Comparison of ENCODE assay signal across 8 cellular contexts in the genomic region with DNA sequence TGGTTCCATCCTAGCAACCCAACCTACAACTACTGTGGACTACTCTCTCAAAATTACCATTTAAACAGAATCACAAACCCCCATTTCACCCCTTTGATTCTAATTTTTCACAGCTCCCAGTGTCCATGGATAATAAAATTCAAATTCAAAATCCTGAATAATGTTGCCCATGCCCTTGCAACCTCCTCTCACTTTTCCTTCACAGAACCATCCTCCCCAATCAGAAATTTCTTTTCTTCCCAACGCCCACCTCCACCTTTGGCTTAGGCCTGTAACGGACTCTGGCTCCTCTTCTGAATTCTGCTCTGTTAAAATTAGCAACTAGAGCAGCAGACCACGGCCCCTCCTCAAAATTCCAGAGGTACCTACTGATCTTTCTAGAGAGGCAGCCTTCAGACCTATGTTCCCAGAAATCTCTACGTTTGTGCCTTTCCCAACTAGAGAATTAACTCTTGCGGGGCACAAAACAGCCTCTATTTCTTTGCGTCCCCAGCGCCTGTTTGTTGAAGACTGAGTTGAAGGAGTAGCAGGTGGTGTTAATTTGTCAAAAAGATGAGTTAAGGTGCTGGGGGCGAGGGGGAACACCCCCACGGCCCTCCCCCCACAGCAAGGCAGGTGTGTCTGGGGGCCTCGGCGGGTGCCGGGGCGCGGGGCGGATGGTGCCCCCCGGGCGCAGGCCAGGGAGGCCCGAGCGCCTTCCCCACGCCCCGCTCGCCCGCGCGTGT. TPM values are rescaled to one million over a fixed set of nuclear protein-coding genes. Genes with fewer than 3 reads are reported as not detected.
DNase-seq lines count a peak whose midpoint lies in the region; ATAC-seq and TF ChIP-seq lines count a peak whose summit lies in the region.

No MANE protein-coding gene starts in this region.

- TF ChIP-seq POLR2A in IMR-90 (IDR thresholded peaks at IDR 0.05; ENCODE audit: low read depth, low read length): no peak

- no peak for TF ChIP-seq CTCF in Caco-2 (IDR thresholded peaks at IDR 0.05; ENCODE audit: insufficient read depth in 1 of 2, low read depth in 1 of 2, low read length in 1 of 2, severe bottlenecking in 1 of 2, unreplicated experiment in 1 of 2)
- TF ChIP-seq CTCF in IMR-90 (conservative IDR thresholded peaks at IDR 0.05; ENCODE audit: low read depth, low read length): no peak
- no peak for TF ChIP-seq CTCF in mammary epithelial cell (conservative IDR thresholded peaks at IDR 0.05 in 1 of 2, IDR thresholded peaks at IDR 0.05 in 1 of 2; ENCODE audit: extremely low read depth in 1 of 2, insufficient read depth in 1 of 2, low read depth in 1 of 2, low read length in 2 of 2)

- intact Hi-C loops in Caco-2 (cut with micrococcal nuclease; ENCODE audit: unreplicated experiment) (loop anchor here (1.0 to 2.0 kb wide), 2 partner anchors 34 to 46 kb away; no protein-coding TSS in a partner anchor), IMR-90 (cut with micrococcal nuclease) (loop anchor here (1.0 to 5.0 kb wide), 2 partner anchors 47 to 82 kb away; no protein-coding TSS in a partner anchor), mammary epithelial cell (cut with micrococcal nuclease) (loop anchor here (1.0 to 5.0 kb wide), 4 partner anchors 44 to 135 kb away; no protein-coding TSS in a partner anchor)

- H3K9me3 ChIP-seq in Caco-2 (no peaks in the 10 kb centered on the region), IMR-90 (ENCODE audit: control insufficient read depth, insufficient read depth, low read length) (no peaks in the 10 kb centered on the region), mammary epithelial cell (replicated peaks; ENCODE audit: insufficient read depth, low read length) (no peaks in the 10 kb centered on the region), muscle layer of duodenum (ENCODE audit: control insufficient read depth in 1 of 2, low read length in 2 of 2) (no peaks in the 10 kb centered on the region)

- no peak for DNase-seq in Caco-2
- DNase-seq in IMR-90: no peak
- DNase-seq in mammary epithelial cell: no peak
- no peak for DNase-seq in CD1c-positive myeloid dendritic cell (ENCODE audit: extremely low spot score)

- H2BK5ac ChIP-seq in IMR-90 (ENCODE audit: low read depth, low read length, poor library complexity, severe bottlenecking): peak overlapping the region; percentile 92

- BruUV-seq in Caco-2 (replicated peaks; lab: Mats Ljungman, UMichigan): TSS peak; percentile 67
- no TSS peak for BruUV-seq in IMR-90 (replicated peaks; lab: Mats Ljungman, UMichigan)
- BruUV-seq in mammary epithelial cell (replicated peaks; lab: Mats Ljungman, UMichigan): no TSS peak

- H3K27me3 ChIP-seq in Caco-2 (replicated peaks; ENCODE audit: control insufficient read depth, insufficient read depth, low read length) (no peaks in the 10 kb centered on the region), IMR-90 (ENCODE audit: control insufficient read depth, insufficient read depth, low read length) (no peaks in the 10 kb centered on the region), mammary epithelial cell (ENCODE audit: insufficient read depth, low read length) (no peaks in the 10 kb centered on the region), muscle layer of duodenum (ENCODE audit: low read depth, low read length) (no peaks in the 10 kb centered on the region)

- peak overlapping the region; percentile 33; the same call in 1 of the 2 replicates for H2AK5ac ChIP-seq in IMR-90 (ENCODE audit: low read depth, low read length)

- H3K9ac ChIP-seq in IMR-90 (ENCODE audit: low read depth, low read length) (peak overlapping the region; percentile 4), mammary epithelial cell (ENCODE audit: insufficient read depth, low read length) (peak overlapping the region; percentile 99)

- peaks cover 6% of the 10 kb centered on the region; the same call in 1 of the 2 replicates for H4K20me1 ChIP-seq in IMR-90 (ENCODE audit: insufficient read depth, low read length)
- no peaks in the 10 kb centered on the region for H4K20me1 ChIP-seq in mammary epithelial cell (ENCODE audit: insufficient read depth, low read length)

- H3K56ac ChIP-seq in IMR-90 (ENCODE audit: extremely low read depth, insufficient read depth, low read length): peak overlapping the region; percentile 58; the same call in 1 of the 2 replicates

- H3K4me3 Mint-ChIP-seq in Caco-2 (ENCODE audit: unreplicated experiment): peak overlapping the region; percentile 72

- peak overlapping the region; percentile 54 to 81 for H4K8ac ChIP-seq in IMR-90 (ENCODE audit: low read depth in 2 of 2, low read length in 2 of 2)

- H2AFZ ChIP-seq in IMR-90 (replicated peaks; ENCODE audit: low read length, poor library complexity) (peak overlapping the region; percentile 91), mammary epithelial cell (ENCODE audit: low read depth, low read length) (peak overlapping the region; percentile 80)

- peak overlapping the region; percentile 62 for H2AK9ac ChIP-seq in IMR-90 (replicated peaks; ENCODE audit: low read depth, low read length, poor library complexity)

- H3K27ac ChIP-seq in IMR-90 (ENCODE audit: insufficient read depth, low read length) (peak overlapping the region; percentile 94), mammary epithelial cell (ENCODE audit: insufficient read depth, low read depth, low read length) (peak overlapping the region; percentile 95), muscle layer of duodenum (ENCODE audit: low read length) (peak overlapping the region; percentile 98)

- dilution Hi-C loops in IMR-90 (cut with HindIII; ENCODE audit: low sequenced_read_pairs, unreplicated experiment) (no loop called here), mammary epithelial cell (cut with HindIII; ENCODE audit: low sequenced_read_pairs) (no loop called here)

- peak overlapping the region; percentile 6; the same call in 1 of the 2 replicates for H3K14ac ChIP-seq in IMR-90 (replicated peaks; ENCODE audit: low read depth, low read length)

- peaks cover 4 to 20% of the 10 kb centered on the region in 2 experiments; a peak in 3 of 4 replicates for H3K79me1 ChIP-seq in IMR-90 (ENCODE audit: low read depth in 1 of 2, low read length in 2 of 2)

- H3K27ac Mint-ChIP-seq in Caco-2 (ENCODE audit: unreplicated experiment): peak overlapping the region; percentile 37

- H4K91ac ChIP-seq in IMR-90 (ENCODE audit: insufficient read depth, low read depth, low read length): peak overlapping the region; percentile 55; the same call in 1 of the 2 replicates

- peak overlapping the region; percentile 82 for H3K23ac ChIP-seq in IMR-90 (ENCODE audit: low read depth, low read length)

- H3K4me3 ChIP-seq in Caco-2 (ENCODE audit: low read depth, low read length) (peak overlapping the region; percentile 93), IMR-90 (ENCODE audit: insufficient read depth, low read depth, low read length) (peak overlapping the region; percentile 95), mammary epithelial cell (replicated peaks in 1 of 3; ENCODE audit: insufficient read depth in 1 of 3, low read depth in 2 of 3, low read length in 3 of 3) (peak overlapping the region; percentile 45 to 88 (median 84)), muscle layer of duodenum (ENCODE audit: low read depth in 1 of 2, low read length in 2 of 2) (peak overlapping the region; percentile 75 to 91)

- H3K9me1 ChIP-seq in IMR-90 (ENCODE audit: insufficient read depth, low read length): peaks cover 4% of the 10 kb centered on the region

- no peaks in the 10 kb centered on the region for H3K9me3 Mint-ChIP-seq in Caco-2 (ENCODE audit: unreplicated experiment)

- no peaks in the 10 kb centered on the region for H3K27me3 Mint-ChIP-seq in Caco-2 (ENCODE audit: insufficient read depth, unreplicated experiment)

- H3K4ac ChIP-seq in IMR-90 (ENCODE audit: low read depth, low read length): peak overlapping the region; percentile 65

- peak overlapping the region; percentile 28; the same call in 1 of the 2 replicates for H2BK20ac ChIP-seq in IMR-90 (ENCODE audit: low read depth, low read length)

- H3K4me1 ChIP-seq in Caco-2 (peaks cover 9% of the 10 kb centered on the region), IMR-90 (ENCODE audit: control insufficient read depth, insufficient read depth, low read length) (peaks cover 11% of the 10 kb centered on the region), mammary epithelial cell (ENCODE audit: insufficient read depth, low read length) (peaks cover 31% of the 10 kb centered on the region), muscle layer of duodenum (ENCODE audit: control insufficient read depth in 1 of 2, insufficient read depth in 2 of 2, low read length in 2 of 2) (peaks cover 4 to 11% of the 10 kb centered on the region in 2 donors)

- H2BK15ac ChIP-seq in IMR-90 (ENCODE audit: low read depth, low read length): peak overlapping the region; percentile 45; the same call in 2 of the 3 replicates

- H2BK120ac ChIP-seq in IMR-90 (ENCODE audit: low read depth, low read length): peak overlapping the region; percentile 83; the same call in 1 of the 2 replicates

- H3K4me2 ChIP-seq in IMR-90 (ENCODE audit: low read depth, low read length) (peak overlapping the region; percentile 66), mammary epithelial cell (ENCODE audit: insufficient read depth, low read depth, low read length) (peak overlapping the region; percentile 89)

- H3K36me3 Mint-ChIP-seq in Caco-2 (ENCODE audit: insufficient read depth, unreplicated experiment): no peaks in the 10 kb centered on the region

- peaks cover 43% of the 10 kb centered on the region for H3K79me2 ChIP-seq in mammary epithelial cell (ENCODE audit: insufficient read depth, low read length)

- CTCF ChIA-PET in Caco-2 (lab: Charles Lee): no interaction called here
- CTCF ChIA-PET in IMR-90 (lab: Yijun Ruan, JAX): no interaction called here
- CTCF ChIA-PET in mammary epithelial cell (lab: Charles Lee; ENCODE audit: low non-redundant PET): interaction anchor here (0.7 kb wide), 1 partner anchor 26 kb away, joined by 3 read pairs; no protein-coding TSS in a partner anchor

- H3K4me1 Mint-ChIP-seq in Caco-2 (ENCODE audit: low read depth, unreplicated experiment): peaks cover 18% of the 10 kb centered on the region

- in situ Hi-C loops in IMR-90 (cut with MboI; ENCODE audit: low sequenced_read_pairs): no loop called here
- in situ Hi-C loops in mammary epithelial cell (cut with MboI; ENCODE audit: low sequenced_read_pairs in 2 of 2): loop anchor here in 1 of 2 donors (5.0 kb wide), 1 partner anchor 48 kb away; no protein-coding TSS in a partner anchor

- WGBS in IMR-90 (ENCODE audit: extremely low coverage in 2 of 2, insufficient read length in 1 of 2), 2 experiments: 5% methylated on average over 10 of the region's 25 CpGs; no CpG with 5 or more reads in 1 of the 2 experiments
- WGBS in mammary epithelial cell (ENCODE audit: low coverage, missing lambda C conversion rate): 31% methylated on average over 7 of the region's 25 CpGs

- peak overlapping the region; percentile 46 for H3K18ac ChIP-seq in IMR-90 (ENCODE audit: low read depth, low read length)

- H3K36me3 ChIP-seq in Caco-2 (ENCODE audit: control insufficient read depth, insufficient read depth, low read length) (no peaks in the 10 kb centered on the region), IMR-90 (ENCODE audit: control insufficient read depth, insufficient read depth, low read length) (no peaks in the 10 kb centered on the region), mammary epithelial cell (ENCODE audit: insufficient read depth, low read length) (no peaks in the 10 kb centered on the region), muscle layer of duodenum (ENCODE audit: control insufficient read depth in 1 of 2, insufficient read depth in 2 of 2, low read length in 2 of 2) (peaks cover 0 to 11% of the 10 kb centered on the region in 2 donors)

- H4K5ac ChIP-seq in IMR-90 (ENCODE audit: low read depth, low read length): peak overlapping the region; percentile 19; the same call in 1 of the 2 replicates

- no peak for TF ChIP-seq RAD21 in IMR-90 (IDR thresholded peaks at IDR 0.05; ENCODE audit: low read length)

- ATAC-seq in IMR-90 (ENCODE audit: low read depth): no peak
- ATAC-seq in GM18909 (IDR thresholded peaks at IDR 0.05; ENCODE audit: poor library complexity, unreplicated experiment): no peak
- ATAC-seq in HG02610 (IDR thresholded peaks at IDR 0.05; ENCODE audit: unreplicated experiment): no peak
- no peak for ATAC-seq in GM21526 (IDR thresholded peaks at IDR 0.05; ENCODE audit: low FRiP score, unreplicated experiment)

- POLR2A ChIA-PET in Caco-2 (lab: Charles Lee): interaction anchor here (0.6 kb wide), 1 partner anchor 143 kb away, joined by 3 read pairs; no protein-coding TSS in a partner anchor
- POLR2A ChIA-PET in IMR-90 (lab: Charles Lee; ENCODE audit: unreplicated experiment): interaction anchor here (0.6 kb wide), 1 partner anchor 9 kb away, joined by 3 read pairs; no protein-coding TSS in a partner anchor

RNA-seq across cellular contexts. Expression of gene MAP3K20, which starts 0.4 kb away (rescaled TPM):
- 41.5 and 44.5 TPM in 2 replicates for total RNA-seq in Caco-2 (2022)
- 84.4 and 93.0 TPM in 2 replicates for total RNA-seq in IMR-90 (2012; rRNA removed)
- polyA plus RNA-seq in IMR-90 (2012; rRNA removed): 22.9 and 27.5 TPM in 2 replicates
- polyA plus RNA-seq in IMR-90 (2012; cell fraction: cytosol; rRNA removed): 6.0 and 6.1 TPM in 2 replicates
- polyA plus RNA-seq in IMR-90 (2012; cell fraction: nucleus; rRNA removed; ENCODE audit: low replicate concordance): 2.9 and 14.5 TPM in 2 replicates
- 100 to 1,000 TPM in 1 of 2 donors, 10 to 100 TPM in 1; 31.8 to 109 TPM for total RNA-seq in mammary epithelial cell
- 39.0 TPM for polyA plus RNA-seq in mammary epithelial cell
- 48.2 TPM for polyA minus RNA-seq in mammary epithelial cell
